In the genomic region with DNA sequence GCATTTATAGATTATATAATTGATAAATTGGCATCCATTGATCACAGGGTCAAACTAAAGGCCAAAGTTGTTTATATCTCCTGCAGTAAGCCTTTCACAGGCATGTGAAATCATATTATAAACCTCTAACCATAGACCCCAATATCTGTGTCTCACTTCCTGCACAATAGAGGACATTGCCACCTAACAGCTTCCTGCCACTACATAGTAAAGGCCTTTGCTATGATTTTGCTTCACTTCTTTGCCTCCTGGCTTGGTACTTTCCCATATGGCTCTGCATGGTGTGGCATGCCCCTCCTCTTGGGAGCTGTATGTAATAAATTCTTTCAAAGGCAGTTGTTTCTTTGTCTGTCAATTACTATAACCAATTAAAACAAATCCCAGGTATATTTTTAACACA, we compare ENCODE assay signal across 22 cellular contexts. TPM values are rescaled to one million over a fixed set of nuclear protein-coding genes. Genes with fewer than 3 reads are reported as not detected.
"Had no signal": no experiment of that assay in that cellular context is flagged by ENCODE, and none has a peak within 500 bp of the region (broad histone marks: within the 10 kb centered on the region; RNA-seq: fewer than 3 reads in every experiment).

No MANE protein-coding gene starts in this region.

- H3K36me3 ChIP-seq: SJSA1 had no signal

- H3K9me3 ChIP-seq: SJSA1 had no signal

- H3K4me1 ChIP-seq: SJSA1 had no signal

- H3K27me3 ChIP-seq: SJSA1 had no signal

- H3K27ac ChIP-seq: SJSA1, SK-N-MC had no signal

- DNase-seq: KBM-7, NCI-H1092, NCI-H1105 treated with DMSO at 0.1 percent for 48 hours, NCI-H1436, NCI-H187, NCI-H2029, NCI-H2081 treated with DMSO at 0.1 percent for 48 hours, NCI-H2171, NCI-H226, NCI-H446, NCI-H510A, NCI-H524 treated with DMSO at 0.1 percent for 48 hours, NCI-H69, NCI-H774, Right ventricle myocardium superior, RPMI8226, SIG-M5 had no signal

- H3K4me3 ChIP-seq: SJSA1, SK-N-MC had no signal

RNA-seq across cellular contexts. Expression of gene ZNF662, which starts 20.4 kb away (rescaled TPM):
- total RNA-seq: HT-29, MCF 10A, SJSA1 had no signal

RNA-seq across cellular contexts. Expression of gene CYP8B1, which starts 50.6 kb away (rescaled TPM):
- total RNA-seq: HT-29, LHCN-M2, MCF 10A, Right ventricle myocardium superior, SJSA1 had no signal

RNA-seq across cellular contexts. Expression of gene GASK1A, which starts 52.8 kb away (rescaled TPM):
- total RNA-seq: LHCN-M2, MCF 10A, SJSA1 had no signal
